Comparison of ENCODE assay signal across 2 cellular contexts in the genomic region with DNA sequence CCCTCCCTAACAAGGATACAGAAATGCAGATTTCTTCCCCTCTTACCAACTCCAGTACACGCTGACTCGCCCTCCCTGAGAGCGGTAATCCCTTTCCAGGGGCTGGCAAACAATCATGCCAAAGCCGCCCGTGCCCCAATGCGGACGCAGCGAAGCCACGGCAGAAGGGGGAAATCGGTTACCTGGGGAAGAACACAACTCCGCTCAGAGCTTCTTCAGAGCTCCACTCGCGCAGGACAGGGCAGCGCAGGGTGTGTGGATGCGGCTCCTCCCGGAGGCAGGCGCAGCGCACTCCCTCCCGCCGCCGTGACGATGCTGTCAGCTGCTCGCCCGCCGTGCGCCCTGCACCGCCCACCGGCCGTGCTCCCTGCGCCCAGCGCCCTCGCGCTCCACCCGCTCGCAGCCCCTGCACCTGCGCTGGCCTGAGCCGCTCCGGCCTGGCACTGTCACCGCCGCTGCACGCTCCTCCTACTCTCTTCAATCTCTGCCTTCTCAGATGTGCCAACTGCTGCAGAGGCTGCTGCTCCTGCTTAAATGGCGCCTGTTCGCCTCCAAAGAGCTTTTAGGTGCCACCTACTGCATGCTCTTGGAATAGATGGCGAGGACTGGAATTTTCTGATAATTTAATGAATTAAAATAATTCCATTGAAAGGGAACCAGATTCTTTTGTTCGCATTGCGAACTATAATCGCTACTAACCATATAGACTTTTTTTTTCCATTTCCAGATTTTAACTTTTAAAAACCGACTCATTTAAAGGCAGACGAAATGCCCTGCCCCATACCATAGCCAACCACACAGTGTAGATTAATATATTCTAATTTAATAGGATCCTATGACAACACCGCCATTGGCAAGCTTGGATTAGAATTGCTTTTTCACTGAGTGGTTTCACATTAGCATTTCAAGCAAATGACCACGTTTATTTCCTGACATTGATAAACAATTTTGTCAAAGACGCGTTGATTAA.
TF ChIP-seq lines count a peak whose summit lies in the region.

A gene with protein sequence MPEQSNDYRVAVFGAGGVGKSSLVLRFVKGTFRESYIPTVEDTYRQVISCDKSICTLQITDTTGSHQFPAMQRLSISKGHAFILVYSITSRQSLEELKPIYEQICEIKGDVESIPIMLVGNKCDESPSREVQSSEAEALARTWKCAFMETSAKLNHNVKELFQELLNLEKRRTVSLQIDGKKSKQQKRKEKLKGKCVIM (minus strand): TSS at position 255 of the 970 bp plus-strand sequence. CDS start 28,997 bp downstream, outside the sequence.

TF ChIP-seq in SK-N-SH treated with all-trans-retinoic acid at 6 μM for 48 hours, 23 proteins besides CTCF, POLR2A, EP300 and RAD21:
- TF ChIP-seq TCF4 (CRISPR knock-in tag; IDR thresholded peaks at IDR 0.05; ENCODE audit: borderline replicate concordance), result no peak
- TF ChIP-seq ZNF8 (CRISPR knock-in tag; IDR thresholded peaks at IDR 0.05), result no peak
- TF ChIP-seq GLIS3 (CRISPR knock-in tag; IDR thresholded peaks at IDR 0.05), result no peak
- TF ChIP-seq, protein P1, sequence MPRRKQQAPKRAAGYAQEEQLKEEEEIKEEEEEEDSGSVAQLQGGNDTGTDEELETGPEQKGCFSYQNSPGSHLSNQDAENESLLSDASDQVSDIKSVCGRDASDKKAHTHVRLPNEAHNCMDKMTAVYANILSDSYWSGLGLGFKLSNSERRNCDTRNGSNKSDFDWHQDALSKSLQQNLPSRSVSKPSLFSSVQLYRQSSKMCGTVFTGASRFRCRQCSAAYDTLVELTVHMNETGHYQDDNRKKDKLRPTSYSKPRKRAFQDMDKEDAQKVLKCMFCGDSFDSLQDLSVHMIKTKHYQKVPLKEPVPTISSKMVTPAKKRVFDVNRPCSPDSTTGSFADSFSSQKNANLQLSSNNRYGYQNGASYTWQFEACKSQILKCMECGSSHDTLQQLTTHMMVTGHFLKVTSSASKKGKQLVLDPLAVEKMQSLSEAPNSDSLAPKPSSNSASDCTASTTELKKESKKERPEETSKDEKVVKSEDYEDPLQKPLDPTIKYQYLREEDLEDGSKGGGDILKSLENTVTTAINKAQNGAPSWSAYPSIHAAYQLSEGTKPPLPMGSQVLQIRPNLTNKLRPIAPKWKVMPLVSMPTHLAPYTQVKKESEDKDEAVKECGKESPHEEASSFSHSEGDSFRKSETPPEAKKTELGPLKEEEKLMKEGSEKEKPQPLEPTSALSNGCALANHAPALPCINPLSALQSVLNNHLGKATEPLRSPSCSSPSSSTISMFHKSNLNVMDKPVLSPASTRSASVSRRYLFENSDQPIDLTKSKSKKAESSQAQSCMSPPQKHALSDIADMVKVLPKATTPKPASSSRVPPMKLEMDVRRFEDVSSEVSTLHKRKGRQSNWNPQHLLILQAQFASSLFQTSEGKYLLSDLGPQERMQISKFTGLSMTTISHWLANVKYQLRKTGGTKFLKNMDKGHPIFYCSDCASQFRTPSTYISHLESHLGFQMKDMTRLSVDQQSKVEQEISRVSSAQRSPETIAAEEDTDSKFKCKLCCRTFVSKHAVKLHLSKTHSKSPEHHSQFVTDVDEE (CRISPR knock-in tag; IDR thresholded peaks at IDR 0.05), result no peak
- 0 out of 2 replicates have a peak, but pooled peaks have one; percentile 21 for TF ChIP-seq SNAI2 (CRISPR knock-in tag; IDR thresholded peaks at IDR 0.05)

TF ChIP-seq in endothelial cell of umbilical vein, 7 proteins besides CTCF, POLR2A, EP300 and RAD21:
- TF ChIP-seq GATA2 (IDR thresholded peaks at IDR 0.05; ENCODE audit: insufficient read depth, insufficient read length, low read depth, low read length), result no peak
